In the genomic region with DNA sequence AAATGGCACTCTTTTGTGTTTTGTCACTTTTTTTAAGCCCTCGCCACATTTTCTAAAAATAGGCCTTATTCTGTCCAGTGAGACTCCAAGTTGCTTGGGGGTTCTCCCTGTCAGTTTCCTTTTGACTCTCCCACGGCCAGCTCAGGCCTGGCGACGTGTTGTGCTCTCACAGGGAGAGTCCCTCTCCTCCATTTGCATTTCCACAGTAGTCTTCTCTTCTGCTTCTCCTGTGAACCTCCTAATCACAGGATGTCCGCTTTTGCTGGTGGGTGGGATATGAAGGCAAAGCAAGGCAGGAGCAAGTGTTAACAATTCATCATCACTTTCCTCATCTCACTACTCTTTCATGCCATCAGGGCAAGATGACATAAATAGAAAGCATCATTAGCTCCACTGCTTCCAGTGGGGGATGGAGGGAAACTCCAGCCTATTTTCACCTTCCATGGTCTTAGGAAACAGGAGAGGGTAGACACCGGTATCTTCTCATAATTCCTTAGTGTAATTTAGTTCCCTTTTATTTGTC, we compare ENCODE assay signal across 8 cellular contexts.
DNase-seq lines count a peak whose midpoint lies in the region; ATAC-seq, FAIRE-seq and TF ChIP-seq lines count a peak whose summit lies in the region.

No MANE protein-coding gene starts in this region.

- H3K36me3 ChIP-seq in pancreas (no peaks in the 10 kb centered on the region), ascending aorta (no peaks in the 10 kb centered on the region)

- peak overlapping the region; percentile 55 for H3K27ac Mint-ChIP-seq in nephron progenitor cell
- H3K27ac Mint-ChIP-seq in type B pancreatic cell: no peak overlapping the region

- H3K9me3 Mint-ChIP-seq in nephron progenitor cell: no peaks in the 10 kb centered on the region
- H3K9me3 Mint-ChIP-seq in type B pancreatic cell: no peaks in the 10 kb centered on the region

- H3K27ac ChIP-seq in pancreas: no peak overlapping the region
- no peak overlapping the region for H3K27ac ChIP-seq in ascending aorta

- ATAC-seq in GM18508 (IDR thresholded peaks at IDR 0.05; ENCODE audit: insufficient read depth, unreplicated experiment): peak; percentile 55
- peak; percentile 61 for ATAC-seq in GM21576 (IDR thresholded peaks at IDR 0.05; ENCODE audit: unreplicated experiment)
- ATAC-seq in HG03565 (IDR thresholded peaks at IDR 0.05; ENCODE audit: unreplicated experiment): peak; percentile 60
- no peak for ATAC-seq in pancreas

- H3K27me3 Mint-ChIP-seq in nephron progenitor cell (ENCODE audit: low read depth, poor library complexity) (no peaks in the 10 kb centered on the region), type B pancreatic cell (no peaks in the 10 kb centered on the region)

- DNase-seq in nephron progenitor cell (no peak), type B pancreatic cell (ENCODE audit: extremely low spot score, unreplicated experiment) (no peak), pancreas (no peak), ascending aorta (ENCODE audit: low spot score in 2 of 2) (no peak), cerebellar nuclear complex (lab: John Stamatoyannopoulos, UW) (no peak)

- peaks cover 50% of the 10 kb centered on the region for H3K4me1 Mint-ChIP-seq in nephron progenitor cell
- H3K4me1 Mint-ChIP-seq in type B pancreatic cell (ENCODE audit: unreplicated experiment): peaks cover 20% of the 10 kb centered on the region

- no peaks in the 10 kb centered on the region for H3K9me3 ChIP-seq in pancreas
- H3K9me3 ChIP-seq in ascending aorta: no peaks in the 10 kb centered on the region

- H3K4me3 Mint-ChIP-seq in nephron progenitor cell (no peak overlapping the region), type B pancreatic cell (no peak overlapping the region)

- WGBS in pancreas, 2 donors: 82 to 86% methylated on average over 6 of the region's 6 CpGs

- no peak for FAIRE-seq in pancreas (lab: Jason Lieb, UNC)

- H3K36me3 Mint-ChIP-seq in nephron progenitor cell (ENCODE audit: low read depth) (peaks cover 2% of the 10 kb centered on the region), type B pancreatic cell (no peaks in the 10 kb centered on the region)

- H3K27me3 ChIP-seq in pancreas (no peaks in the 10 kb centered on the region), ascending aorta (no peaks in the 10 kb centered on the region)

- no peak for TF ChIP-seq CTCF in nephron progenitor cell (IDR thresholded peaks at IDR 0.05)
- TF ChIP-seq CTCF in type B pancreatic cell (conservative IDR thresholded peaks at IDR 0.05): no peak
- no peak for TF ChIP-seq CTCF in pancreas (IDR thresholded peaks at IDR 0.05)
- TF ChIP-seq CTCF in ascending aorta (IDR thresholded peaks at IDR 0.05): no peak

- intact Hi-C loops in pancreas (cut with DNase I): loop anchor here in 1 of 3 donors (10.0 kb wide), 1 partner anchor 101 kb away; the partner anchor contains the start of gene LPGAT1
- intact Hi-C loops in ascending aorta (cut with DNase I): no loop called here

- H3K4me1 ChIP-seq in pancreas (peaks cover 0 to 11% (median 0%) of the 10 kb centered on the region in 3 donors), ascending aorta (peaks cover 0 to 2% of the 10 kb centered on the region in 2 donors)

- no peak overlapping the region for H3K4me3 ChIP-seq in pancreas
- no peak overlapping the region for H3K4me3 ChIP-seq in ascending aorta

Comparison
In these comparisons a context has a peak if more than half of its experiments do, and no peak if none do; other contexts are left out.
1. ATAC-seq: peak in GM18508 (single experiment), GM21576 (single experiment) and HG03565 (single experiment); none in pancreas (0 of 4).